ENCODE assay signal across 1 cellular context in genomic region chr11:59550368-59550841, GRCh38.
TF ChIP-seq lines count a peak whose summit lies in the region.

No MANE protein-coding gene starts in this region.

TF ChIP-seq in K562, 482 proteins besides CTCF, POLR2A, EP300 and RAD21 (continued from another document and continues in another):
- TF ChIP-seq ZNF146 (CRISPR knock-in tag; IDR thresholded peaks at IDR 0.05; ENCODE audit: unreplicated experiment) (no peak), TCF7 (IDR thresholded peaks at IDR 0.05; ENCODE audit: borderline replicate concordance) (no peak), RBFOX2 (IDR thresholded peaks at IDR 0.05; ENCODE audit: low read depth, low read length) (peak; percentile 91), NRF1 (conservative IDR thresholded peaks at IDR 0.05 in 1 of 2, IDR thresholded peaks at IDR 0.05 in 1 of 2) (peak; percentile 94 to 95), ZNF354B (CRISPR knock-in tag; IDR thresholded peaks at IDR 0.05) (no peak), POLR2AphosphoS2 (IDR thresholded peaks at IDR 0.05; ENCODE audit: low read length) (peak; percentile 90; the same call in 1 of the 2 replicates), BRD9 (IDR thresholded peaks at IDR 0.05; ENCODE audit: low read depth, partially characterized antibody) (peak; percentile 91), ELF2 (CRISPR knock-in tag; IDR thresholded peaks at IDR 0.05) (no peak; the same call in 1 of the 2 replicates), BCL6 (CRISPR knock-in tag; IDR thresholded peaks at IDR 0.05) (no peak), ZBTB12 (CRISPR knock-in tag; IDR thresholded peaks at IDR 0.05) (no peak), ZNF324 (CRISPR knock-in tag; IDR thresholded peaks at IDR 0.05) (no peak), CBX3 (IDR thresholded peaks at IDR 0.05; ENCODE audit: borderline replicate concordance in 1 of 2, low read length in 2 of 2) (peak in 1 of 2 experiments; percentile 83; a peak in 2 of 3 replicates), NCOA2 (IDR thresholded peaks at IDR 0.05; ENCODE audit: partially characterized antibody in 2 of 2) (peak in 1 of 2 experiments; percentile 84), KDM1A (IDR thresholded peaks at IDR 0.05) (peak in 1 of 2 experiments; percentile 38; a peak in 1 of 4 replicates), PCBP1 (IDR thresholded peaks at IDR 0.05; ENCODE audit: low read depth, low read length, poor library complexity, severe bottlenecking) (no peak), MAFF (IDR thresholded peaks at IDR 0.05; ENCODE audit: low read length) (no peak), ZNF318 (IDR thresholded peaks at IDR 0.05; ENCODE audit: borderline replicate concordance in 1 of 2, low read depth in 1 of 2) (no peak), MXD1 (CRISPR knock-in tag; IDR thresholded peaks at IDR 0.05; ENCODE audit: borderline replicate concordance, poor library complexity, severe bottlenecking) (no peak), ZBTB8A (IDR thresholded peaks at IDR 0.05; ENCODE audit: partially characterized antibody) (peak; percentile 10), CEBPB (tag; IDR thresholded peaks at IDR 0.05) (no peak), LEF1 (IDR thresholded peaks at IDR 0.05) (no peak), PRPF4 (IDR thresholded peaks at IDR 0.05; ENCODE audit: insufficient read depth, low read depth, low read length, poor library complexity, severe bottlenecking) (no peak), CREB1 (IDR thresholded peaks at IDR 0.05) (peak; percentile 48; the same call in 1 of the 2 replicates), CREB1 (CRISPR knock-in tag; IDR thresholded peaks at IDR 0.05) (peak; percentile 60; the same call in 1 of the 2 replicates), FOXP1 (CRISPR knock-in tag; IDR thresholded peaks at IDR 0.05) (peak; percentile 86), HMGXB4 (CRISPR knock-in tag; IDR thresholded peaks at IDR 0.05) (peak; percentile 78; the same call in 1 of the 2 replicates), ZNF217 (CRISPR knock-in tag; IDR thresholded peaks at IDR 0.05) (no peak), TCFL5 (CRISPR knock-in tag; conservative IDR thresholded peaks at IDR 0.05) (no peak), CEBPG (CRISPR knock-in tag; IDR thresholded peaks at IDR 0.05) (peak; percentile 72; the same call in 1 of the 2 replicates), CEBPG (tag; conservative IDR thresholded peaks at IDR 0.05 in 1 of 2, IDR thresholded peaks at IDR 0.05 in 1 of 2) (no peak), HLTF (IDR thresholded peaks at IDR 0.05) (peak; percentile 15; the same call in 1 of the 2 replicates), GABPB2 (CRISPR knock-in tag; conservative IDR thresholded peaks at IDR 0.05) (no peak), CBX1 (IDR thresholded peaks at IDR 0.05; ENCODE audit: low read depth) (0 out of 2 replicates have a peak, but pooled peaks have one; percentile 32), ZBTB1 (CRISPR knock-in tag; IDR thresholded peaks at IDR 0.05; ENCODE audit: borderline replicate concordance, low read depth) (0 out of 2 replicates have a peak, but pooled peaks have one; percentile 10), ETS1 (conservative IDR thresholded peaks at IDR 0.05; ENCODE audit: control insufficient read depth, low read depth, low read length) (peak; percentile 93), IRF9 (tag; IDR thresholded peaks at IDR 0.05) (no peak), ZEB2 (IDR thresholded peaks at IDR 0.05) (peak; percentile 98), DLX4 (CRISPR knock-in tag; IDR thresholded peaks at IDR 0.05) (no peak), HMBOX1 (IDR thresholded peaks at IDR 0.05) (no peak; the same call in 1 of the 2 replicates), MAX (CRISPR knock-in tag; IDR thresholded peaks at IDR 0.05) (peak; percentile 59), PYGO2 (tag; IDR thresholded peaks at IDR 0.05) (no peak), SRSF7 (optimal IDR thresholded peaks at IDR 0.05; ENCODE audit: low read depth, low read length) (no peak), ETS2 (tag; IDR thresholded peaks at IDR 0.05; ENCODE audit: borderline replicate concordance, poor library complexity, severe bottlenecking) (peak; percentile 34), NFE2 (IDR thresholded peaks at IDR 0.05; ENCODE audit: low read depth) (peak; percentile 40; the same call in 1 of the 2 replicates), ZNF184 (CRISPR knock-in tag; IDR thresholded peaks at IDR 0.05) (no peak), KLF1 (tag; IDR thresholded peaks at IDR 0.05) (no peak), MTF1 (CRISPR knock-in tag; IDR thresholded peaks at IDR 0.05; ENCODE audit: borderline replicate concordance) (no peak), BCOR (IDR thresholded peaks at IDR 0.05) (peak; percentile 59; the same call in 1 of the 2 replicates), YBX1 (IDR thresholded peaks at IDR 0.05) (no peak), STAG1 (CRISPR knock-in tag; IDR thresholded peaks at IDR 0.05; ENCODE audit: borderline replicate concordance) (no peak), ZNF778 (CRISPR knock-in tag; IDR thresholded peaks at IDR 0.05) (no peak), USF2 (CRISPR knock-in tag; IDR thresholded peaks at IDR 0.05) (no peak), NFE2L1 (tag; IDR thresholded peaks at IDR 0.05; ENCODE audit: borderline replicate concordance, low read depth) (no peak), LCOR (CRISPR knock-in tag; IDR thresholded peaks at IDR 0.05) (peak; percentile 91), ZNF384 (IDR thresholded peaks at IDR 0.05; ENCODE audit: low read depth, low read length) (peak; percentile 16; the same call in 1 of the 2 replicates), HDAC1 (IDR thresholded peaks at IDR 0.05) (peak; percentile 34 to 79), ZC3H8 (IDR thresholded peaks at IDR 0.05) (no peak)
